11 cellular contexts compared by ENCODE assay signal in the genomic region with DNA sequence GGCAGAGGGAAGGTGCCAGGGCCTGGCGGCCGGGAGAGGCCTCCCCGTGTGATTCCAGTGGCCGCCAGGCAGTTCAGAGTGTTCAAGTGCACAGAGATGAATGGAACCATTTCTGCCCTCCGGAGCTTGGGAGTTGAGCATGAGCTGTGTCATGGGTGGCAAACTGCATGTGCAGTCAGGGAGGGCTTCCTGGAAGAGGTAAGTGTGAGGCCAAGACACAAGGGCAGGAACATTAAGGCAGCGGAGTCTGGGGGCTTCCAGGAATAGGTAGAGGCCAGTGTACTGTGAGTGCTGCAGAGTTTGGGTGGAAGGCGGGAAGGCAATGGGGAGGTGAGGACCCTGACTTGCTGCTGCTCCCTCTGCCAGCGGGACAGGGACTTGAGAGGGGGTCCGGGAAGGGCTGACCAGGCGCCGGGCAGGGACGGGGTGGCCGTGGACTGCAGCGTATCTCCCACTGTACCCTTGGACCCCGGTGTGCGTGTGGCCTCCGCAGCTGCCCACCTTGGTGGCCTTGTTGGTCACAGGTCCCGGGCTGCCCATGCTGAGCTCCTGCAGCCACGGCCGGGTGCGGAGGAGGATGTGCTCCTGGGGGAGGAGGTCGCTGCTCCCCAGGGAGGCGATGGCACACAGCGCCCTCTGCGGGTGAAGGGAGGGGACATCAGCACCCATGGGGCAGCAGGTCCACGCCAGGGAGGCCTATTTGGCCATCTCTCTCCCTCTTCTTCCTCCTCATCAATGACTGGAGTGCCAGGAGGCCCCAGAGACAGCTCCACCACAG. TPM values are rescaled to one million over a fixed set of nuclear protein-coding genes. Genes with fewer than 3 reads are reported as not detected.
DNase-seq lines count a peak whose midpoint lies in the region; ATAC-seq, FAIRE-seq and TF ChIP-seq lines count a peak whose summit lies in the region.
"Had no signal": no experiment of that assay in that cellular context is flagged by ENCODE, and none has a peak within 500 bp of the region (broad histone marks: within the 10 kb centered on the region; RNA-seq: fewer than 3 reads in every experiment).

No MANE protein-coding gene starts in this region.

- peak; percentile 30 for FAIRE-seq in urothelium cell line (lab: Jason Lieb, UNC)

- 91 to 93% methylated on average over 21 to 26 of the region's 26 CpGs for WGBS in heart right ventricle, 2 donors

- H3K4me1 ChIP-seq in heart right ventricle: peaks cover 0 to 14% (median 0%) of the 10 kb centered on the region in 9 donors

- DNase-seq in heart right ventricle (no peak), Right ventricle myocardium inferior (ENCODE audit: missing footprints) (no peak), RWPE1 (ENCODE audit: low spot score) (no peak), foreskin fibroblast (no peak), urothelium cell line (ENCODE audit: low spot score) (peak; percentile 68), COR-L47 (lab: John Stamatoyannopoulos, UW) (no peak)
- no peak for DNase-seq in central memory CD4-positive, alpha-beta T cell
- DNase-seq in activated naive CD8-positive, alpha-beta T cell treated with anti-CD3 and anti-CD28 coated beads, Interleukin-2, amount 50 U/mL, for 24 hours: no peak
- DNase-seq: CD8-positive, alpha-beta memory T cell; head of caudate nucleus; NCI-H226 had no signal

- H3K4me3 Mint-ChIP-seq in activated naive CD8-positive, alpha-beta T cell treated with anti-CD3 and anti-CD28 coated beads, Interleukin-2, amount 50 U/mL, for 24 hours: no peak overlapping the region

- H3K9me3 ChIP-seq in heart right ventricle: peaks cover 0 to 9% (median 0%) of the 10 kb centered on the region in 11 donors

- H3K27me3 ChIP-seq in heart right ventricle: no peaks in the 10 kb centered on the region

- intact Hi-C loops in heart right ventricle (cut with DNase I): loop anchor here in 1 of 10 donors (10.0 kb wide), 1 partner anchor 235 kb away; a partner anchor contains a TSS
- intact Hi-C loops in Right ventricle myocardium inferior (cut with DNase I): no loop called here

- ATAC-seq in heart right ventricle (no peak), Right ventricle myocardium inferior (no peak)
- no peak for ATAC-seq in activated naive CD8-positive, alpha-beta T cell treated with anti-CD3 and anti-CD28 coated beads, Interleukin-2, amount 50 U/mL, for 24 hours

- peaks cover 5% of the 10 kb centered on the region for H3K4me1 Mint-ChIP-seq in activated naive CD8-positive, alpha-beta T cell treated with anti-CD3 and anti-CD28 coated beads, Interleukin-2, amount 50 U/mL, for 24 hours

- POLR2A ChIA-PET in RWPE1 (lab: Yijun Ruan, JAX; ENCODE audit: low non-redundant PET): interaction anchor here (0.6 kb wide), 1 partner anchor 80 kb away, joined by 14 read pairs; no protein-coding TSS in a partner anchor

- no peaks in the 10 kb centered on the region for H3K27me3 Mint-ChIP-seq in activated naive CD8-positive, alpha-beta T cell treated with anti-CD3 and anti-CD28 coated beads, Interleukin-2, amount 50 U/mL, for 24 hours
- H3K27me3 Mint-ChIP-seq: CD8-positive, alpha-beta memory T cell had no signal

- no peak overlapping the region for H3K4me3 ChIP-seq in heart right ventricle
- H3K4me3 ChIP-seq in foreskin fibroblast (ENCODE audit: low read depth in 1 of 2, low read length in 2 of 2): no peak overlapping the region

- TF ChIP-seq CTCF in heart right ventricle (IDR thresholded peaks at IDR 0.05): peak in 7 of 9 donors; percentile 10 to 37 (median 14)
- TF ChIP-seq CTCF in RWPE1 (conservative IDR thresholded peaks at IDR 0.05; ENCODE audit: low read depth): no peak; the same call in 1 of the 2 replicates
- peak; percentile 5 for TF ChIP-seq CTCF in foreskin fibroblast (IDR thresholded peaks at IDR 0.05; ENCODE audit: low read depth, low read length)

- H3K36me3 Mint-ChIP-seq in activated naive CD8-positive, alpha-beta T cell treated with anti-CD3 and anti-CD28 coated beads, Interleukin-2, amount 50 U/mL, for 24 hours (ENCODE audit: low read depth): peaks cover 11% of the 10 kb centered on the region

- no peak overlapping the region for H3K27ac Mint-ChIP-seq in activated naive CD8-positive, alpha-beta T cell treated with anti-CD3 and anti-CD28 coated beads, Interleukin-2, amount 50 U/mL, for 24 hours

- no peaks in the 10 kb centered on the region for H3K9me3 Mint-ChIP-seq in activated naive CD8-positive, alpha-beta T cell treated with anti-CD3 and anti-CD28 coated beads, Interleukin-2, amount 50 U/mL, for 24 hours
- H3K9me3 Mint-ChIP-seq: CD8-positive, alpha-beta memory T cell had no signal

- H3K27ac ChIP-seq in heart right ventricle (no peak overlapping the region), RWPE1 (peak overlapping the region; percentile 14; the same call in 1 of the 2 replicates)

- CTCF ChIA-PET in RWPE1 (lab: Yijun Ruan, JAX): interaction anchor here (0.6 to 0.7 kb wide), 3 partner anchors 87 to 197 kb away, joined by 4 to 6 read pairs (median 4); no protein-coding TSS in a partner anchor

- H3K36me3 ChIP-seq in heart right ventricle: peaks cover 0 to 60% (median 5%) of the 10 kb centered on the region in 9 donors

RNA-seq across cellular contexts. Expression of a gene that starts 7.5 kb away (rescaled TPM):
- 10 to 100 TPM in 1 of 10 donors, 1 to 10 TPM in 9; 6.4 to 14.4 (median 7.6) TPM for total RNA-seq in heart right ventricle
- polyA plus RNA-seq in heart right ventricle: 10 to 100 TPM in 1 of 2 donors, 1 to 10 TPM in 1; 8.8 to 20.9 TPM
- total RNA-seq in Right ventricle myocardium inferior: 8.9 TPM

RNA-seq across cellular contexts. Expression of a gene that starts 8.6 kb away (rescaled TPM):
- 10 to 100 TPM in 4 of 10 donors, 1 to 10 TPM in 6; 6.2 to 21.4 (median 9.2) TPM for total RNA-seq in heart right ventricle
- 10 to 100 TPM; 12.5 to 30.4 TPM for polyA plus RNA-seq in heart right ventricle
- 11.1 TPM for total RNA-seq in Right ventricle myocardium inferior

RNA-seq across cellular contexts. Expression of a gene that starts 8.9 kb away (rescaled TPM):
- total RNA-seq in heart right ventricle (10 to 100 TPM; 49.6 to 74.8 (median 58.9) TPM), Right ventricle myocardium inferior (58.0 TPM)
- polyA plus RNA-seq in heart right ventricle: 10 to 100 TPM; 41.5 to 68.0 TPM
